1 cellular context compared by ENCODE assay signal in the genomic region with DNA sequence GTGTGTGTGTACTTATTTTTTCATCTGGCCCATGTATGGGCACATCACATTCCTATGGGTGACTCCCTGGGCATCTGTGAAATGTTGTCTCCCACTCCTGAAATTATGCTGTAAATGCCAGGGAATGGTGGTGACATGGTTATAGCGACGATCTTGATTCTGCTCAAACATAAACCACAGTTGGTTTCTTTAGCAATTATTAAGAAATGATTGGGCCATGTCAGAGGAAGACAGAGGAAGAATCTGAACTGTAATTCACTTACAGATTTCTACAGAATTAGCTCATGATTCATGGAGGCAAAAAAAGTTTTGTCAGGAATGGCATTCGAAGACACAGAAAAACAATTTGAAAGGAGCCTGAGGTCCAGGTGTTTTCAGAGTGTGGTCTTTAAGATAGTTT.
TF ChIP-seq lines count a peak whose summit lies in the region.

No MANE protein-coding gene starts in this region.

TF ChIP-seq in H1, 55 proteins besides CTCF, POLR2A, EP300 and RAD21:
- TF ChIP-seq TBP (IDR thresholded peaks at IDR 0.05; ENCODE audit: low read depth, low read length) (no peak), BRCA1 (IDR thresholded peaks at IDR 0.05; ENCODE audit: low read depth, low read length) (no peak), TAF7 (optimal IDR thresholded peaks at IDR 0.05; ENCODE audit: borderline replicate concordance, low read depth, low read length) (no peak)
TF ChIP-seq in H1: peak in this region for 0.
